8 cellular contexts compared by ENCODE assay signal in the genomic region with DNA sequence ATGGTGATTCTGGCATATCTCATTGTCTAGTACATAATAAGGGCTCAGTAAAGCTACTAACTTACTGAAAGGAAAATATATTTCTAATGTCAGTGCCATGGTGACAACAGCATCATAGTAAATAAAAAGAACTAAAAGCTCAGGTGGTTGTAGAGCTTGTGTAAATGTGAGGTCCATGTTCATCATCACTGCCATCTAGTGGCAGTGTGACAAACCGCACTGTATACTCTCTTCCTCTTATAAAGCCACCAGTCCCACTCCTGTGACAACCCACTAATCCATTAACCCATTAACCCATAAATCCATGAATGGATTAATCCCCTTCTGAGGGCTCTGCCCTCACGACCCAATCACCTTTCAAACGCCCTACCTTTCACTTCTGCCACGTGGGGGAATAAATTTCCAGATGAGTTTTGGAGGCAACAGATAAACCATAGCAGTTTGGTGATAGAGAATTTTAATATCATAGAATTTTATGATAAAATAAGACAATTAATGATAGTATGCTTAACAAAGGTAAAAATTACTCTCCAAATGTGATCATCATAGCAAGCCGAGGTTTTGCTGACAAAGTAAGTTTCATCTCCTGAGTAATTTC.
DNase-seq lines count a peak whose midpoint lies in the region; ATAC-seq, FAIRE-seq and TF ChIP-seq lines count a peak whose summit lies in the region.

No MANE protein-coding gene starts in this region.

- FAIRE-seq in HepG2 (lab: Jason Lieb, UNC), result peak; percentile 81

- peak; percentile 65 for TF ChIP-seq RAD21 in SK-N-SH (IDR thresholded peaks at IDR 0.05; ENCODE audit: low read length)
- 0 out of 2 replicates have a peak, but pooled peaks have one; percentile 13 for TF ChIP-seq RAD21 in HepG2 (CRISPR knock-in tag; IDR thresholded peaks at IDR 0.05)

- TF ChIP-seq EP300 in SK-N-SH (IDR thresholded peaks at IDR 0.05; ENCODE audit: borderline replicate concordance in 1 of 2, low read depth in 1 of 2, low read length in 1 of 2) (no peak), HepG2 (IDR thresholded peaks at IDR 0.05; ENCODE audit: low read depth in 2 of 2, low read length in 2 of 2) (no peak), HepG2 (CRISPR knock-in tag; IDR thresholded peaks at IDR 0.05; ENCODE audit: borderline replicate concordance) (no peak), suprapubic skin (IDR thresholded peaks at IDR 0.05) (no peak)

- under 1% methylated on average over 5 of the region's 5 CpGs for WGBS in SK-N-SH (ENCODE audit: low lambda C conversion rate)
- 0% methylated on average over 5 of the region's 5 CpGs for WGBS in HepG2 (ENCODE audit: low lambda C conversion rate)
- 13% methylated on average over 5 of the region's 5 CpGs for WGBS in suprapubic skin

- no peaks in the 10 kb centered on the region for H3F3A ChIP-seq in SK-N-SH (replicated peaks; ENCODE audit: insufficient read depth)

- H2AFZ ChIP-seq in SK-N-SH (ENCODE audit: low read depth) (no peak overlapping the region), HepG2 (ENCODE audit: low read length) (no peak overlapping the region)

- no peaks in the 10 kb centered on the region for H4K20me1 ChIP-seq in SK-N-SH (ENCODE audit: insufficient read depth)
- no peaks in the 10 kb centered on the region for H4K20me1 ChIP-seq in HepG2 (ENCODE audit: insufficient read depth, low read length)

- no peak for DNase-seq in AG04450 (ENCODE audit: low read depth, low spot score)
- DNase-seq in MG63, result peak; percentile 9
- peak; percentile 38 for DNase-seq in SK-N-SH
- DNase-seq in choroid plexus epithelial cell (ENCODE audit: low read depth), result peak; percentile 69
- DNase-seq in HepG2 (ENCODE audit: low spot score), result peak; percentile 53
- DNase-seq in suprapubic skin (ENCODE audit: low spot score in 2 of 2), result no peak

- H3K9me2 ChIP-seq in SK-N-SH, result no peaks in the 10 kb centered on the region

- no peak overlapping the region for H3K9ac ChIP-seq in SK-N-SH
- H3K9ac ChIP-seq in HepG2 (ENCODE audit: insufficient read depth, low read depth, low read length), result no peak overlapping the region

- peak; percentile 83 for TF ChIP-seq CTCF in AG04450 (IDR thresholded peaks at IDR 0.05; ENCODE audit: low read depth, low read length)
- peak; percentile 79 for TF ChIP-seq CTCF in GM12874 (IDR thresholded peaks at IDR 0.05; ENCODE audit: insufficient read depth, low read depth, low read length)
- peak; percentile 86 for TF ChIP-seq CTCF in SK-N-SH (IDR thresholded peaks at IDR 0.05)
- peak; percentile 81 for TF ChIP-seq CTCF in choroid plexus epithelial cell (conservative IDR thresholded peaks at IDR 0.05; ENCODE audit: low read depth, low read length)
- peak; percentile 74 for TF ChIP-seq CTCF in HepG2 (CRISPR knock-in tag; IDR thresholded peaks at IDR 0.05)
- TF ChIP-seq CTCF in suprapubic skin (IDR thresholded peaks at IDR 0.05), result peak; percentile 8 to 78

- CTCF ChIA-PET in AG04450 (lab: Charles Lee), result interaction anchor here (0.6 to 1.9 kb wide), 19 partner anchors 9 to 219 kb away, joined by 3 to 12 read pairs (median 3); no protein-coding TSS in a partner anchor
- CTCF ChIA-PET in SK-N-SH (lab: Yijun Ruan, JAX), result interaction anchor here (0.6 to 1.5 kb wide), 9 partner anchors 8 to 309 kb away, joined by 3 to 9 read pairs (median 3); no protein-coding TSS in a partner anchor
- CTCF ChIA-PET in HepG2 (lab: Yijun Ruan, JAX; ENCODE audit: low intra/inter-chr PET ratio, low total read pairs), result interaction anchor here (1.6 kb wide), 1 partner anchor 219 kb away, joined by 11 read pairs; no protein-coding TSS in a partner anchor

- H3K27ac ChIP-seq in AG04450 (ENCODE audit: low read depth, low read length) (no peak overlapping the region), SK-N-SH (ENCODE audit: low read depth in 2 of 2, low read length in 1 of 2) (no peak overlapping the region), HepG2 (ENCODE audit: extremely low read length, insufficient read depth, low read length) (no peak overlapping the region), suprapubic skin (no peak overlapping the region)

- H3K79me2 ChIP-seq in SK-N-SH (ENCODE audit: insufficient read depth) (no peaks in the 10 kb centered on the region), HepG2 (ENCODE audit: insufficient read depth, low read length) (no peaks in the 10 kb centered on the region)

- H3K36me3 ChIP-seq in MG63, result no peaks in the 10 kb centered on the region
- no peaks in the 10 kb centered on the region for H3K36me3 ChIP-seq in SK-N-SH (replicated peaks in 1 of 2; ENCODE audit: control insufficient read depth in 1 of 2, insufficient read depth in 2 of 2, low read length in 1 of 2)
- no peaks in the 10 kb centered on the region for H3K36me3 ChIP-seq in HepG2 (replicated peaks in 1 of 2; ENCODE audit: control insufficient read depth in 1 of 2, insufficient read depth in 2 of 2, low read length in 2 of 2)
- H3K36me3 ChIP-seq in suprapubic skin, result no peaks in the 10 kb centered on the region

- ATAC-seq in HG02571 (IDR thresholded peaks at IDR 0.05; ENCODE audit: unreplicated experiment) (peak; percentile 86), HepG2 (peak; percentile 93)

- H3K4me1 ChIP-seq in SK-N-SH (ENCODE audit: control insufficient read depth in 1 of 2, insufficient read depth in 2 of 2, low read depth in 1 of 2, low read length in 1 of 2) (no peaks in the 10 kb centered on the region), HepG2 (ENCODE audit: insufficient read depth, low read length) (no peaks in the 10 kb centered on the region), suprapubic skin (no peaks in the 10 kb centered on the region)

- no peak for TF ChIP-seq POLR2A in HepG2 (IDR thresholded peaks at IDR 0.05; ENCODE audit: insufficient read depth in 1 of 2, low read depth in 2 of 2, low read length in 2 of 2)
- no peak for TF ChIP-seq POLR2A in suprapubic skin (IDR thresholded peaks at IDR 0.05)

- H3K4me3 ChIP-seq in AG04450 (ENCODE audit: low read depth, low read length), result no peak overlapping the region
- no peak overlapping the region for H3K4me3 ChIP-seq in MG63
- peak overlapping the region in 1 of 2 experiments; percentile 14; a peak in 1 of 4 replicates for H3K4me3 ChIP-seq in SK-N-SH (ENCODE audit: low read depth in 2 of 2, low read length in 1 of 2)
- no peak overlapping the region for H3K4me3 ChIP-seq in choroid plexus epithelial cell (ENCODE audit: low read depth, low read length)
- no peak overlapping the region for H3K4me3 ChIP-seq in HepG2 (replicated peaks in 1 of 3; ENCODE audit: insufficient read depth in 1 of 3, low read depth in 2 of 3, low read length in 3 of 3)
- H3K4me3 ChIP-seq in suprapubic skin, result no peak overlapping the region

- H3K27me3 ChIP-seq in AG04450 (ENCODE audit: control insufficient read depth, insufficient read depth, low read length), result no peaks in the 10 kb centered on the region
- H3K27me3 ChIP-seq in MG63, result no peaks in the 10 kb centered on the region; the same call in 1 of the 2 replicates
- peaks cover 7% of the 10 kb centered on the region; the same call in 1 of the 2 replicates for H3K27me3 ChIP-seq in SK-N-SH (ENCODE audit: insufficient read depth)
- H3K27me3 ChIP-seq in HepG2 (ENCODE audit: control insufficient read depth in 1 of 2, insufficient read depth in 2 of 2, low read length in 2 of 2), result no peaks in the 10 kb centered on the region
- H3K27me3 ChIP-seq in suprapubic skin, result no peaks in the 10 kb centered on the region

- in situ Hi-C loops in HepG2 (cut with HindIII; ENCODE audit: extremely low pct_ligation_motif_present, low pct_unique_long_range_greater_than_20kb), result loop anchor here (10.0 kb wide), 1 partner anchor 216 kb away; no protein-coding TSS in a partner anchor

- POLR2A ChIA-PET in AG04450 (lab: Yijun Ruan, JAX), result no interaction called here
- POLR2A ChIA-PET in SK-N-SH (lab: Yijun Ruan, JAX), result no interaction called here
- POLR2A ChIA-PET in HepG2 (lab: Yijun Ruan, JAX), result no interaction called here

- intact Hi-C loops in HepG2 (cut with micrococcal nuclease; ENCODE audit: unreplicated experiment), result loop anchor here (1.0 kb wide), 1 partner anchor 219 kb away; no protein-coding TSS in a partner anchor

- H3K4me2 ChIP-seq in SK-N-SH (no peak overlapping the region), HepG2 (ENCODE audit: low read depth, low read length) (no peak overlapping the region)

- H3K9me3 ChIP-seq in AG04450 (ENCODE audit: control insufficient read depth, insufficient read depth, low read length) (no peaks in the 10 kb centered on the region), MG63 (peaks cover 3% of the 10 kb centered on the region; the same call in 1 of the 2 replicates), SK-N-SH (no peaks in the 10 kb centered on the region), HepG2 (ENCODE audit: low read length) (no peaks in the 10 kb centered on the region), suprapubic skin (no peaks in the 10 kb centered on the region)

- BruUV-seq in HepG2 (replicated peaks; lab: Mats Ljungman, UMichigan), result no TSS peak

TF ChIP-seq in SK-N-SH, 30 proteins besides CTCF, POLR2A, EP300 and RAD21:
- TF ChIP-seq SMC3 (IDR thresholded peaks at IDR 0.05; ENCODE audit: low read depth, low read length), result peak; percentile 45
- TF ChIP-seq EZH2phosphoT487 (IDR thresholded peaks at IDR 0.05; ENCODE audit: borderline replicate concordance, low read depth), result no peak
- no peak for TF ChIP-seq TAF1 (IDR thresholded peaks at IDR 0.05; ENCODE audit: borderline replicate concordance, low read depth, low read length)

TF ChIP-seq in HepG2, 621 proteins besides CTCF, POLR2A, EP300 and RAD21:
- TF ChIP-seq MAFK (conservative IDR thresholded peaks at IDR 0.05 in 1 of 2, IDR thresholded peaks at IDR 0.05 in 1 of 2; ENCODE audit: low read length in 2 of 2) (0 out of 4 replicates have a peak, but pooled peaks of 1 of the 2 experiments have one; percentile 9), STAG1 (CRISPR knock-in tag; IDR thresholded peaks at IDR 0.05) (peak; percentile 62), SAFB2 (CRISPR knock-in tag; IDR thresholded peaks at IDR 0.05; ENCODE audit: borderline replicate concordance, low read depth) (no peak), FOXA3 (CRISPR knock-in tag; IDR thresholded peaks at IDR 0.05) (peak; percentile 15; the same call in 1 of the 2 replicates), SMC3 (IDR thresholded peaks at IDR 0.05; ENCODE audit: low read length) (peak; percentile 75), FOXA1 (IDR thresholded peaks at IDR 0.05) (no peak), FOXA1 (CRISPR knock-in tag; IDR thresholded peaks at IDR 0.05) (0 out of 2 replicates have a peak, but pooled peaks have one; percentile 9)
- TF ChIP-seq, protein P1, sequence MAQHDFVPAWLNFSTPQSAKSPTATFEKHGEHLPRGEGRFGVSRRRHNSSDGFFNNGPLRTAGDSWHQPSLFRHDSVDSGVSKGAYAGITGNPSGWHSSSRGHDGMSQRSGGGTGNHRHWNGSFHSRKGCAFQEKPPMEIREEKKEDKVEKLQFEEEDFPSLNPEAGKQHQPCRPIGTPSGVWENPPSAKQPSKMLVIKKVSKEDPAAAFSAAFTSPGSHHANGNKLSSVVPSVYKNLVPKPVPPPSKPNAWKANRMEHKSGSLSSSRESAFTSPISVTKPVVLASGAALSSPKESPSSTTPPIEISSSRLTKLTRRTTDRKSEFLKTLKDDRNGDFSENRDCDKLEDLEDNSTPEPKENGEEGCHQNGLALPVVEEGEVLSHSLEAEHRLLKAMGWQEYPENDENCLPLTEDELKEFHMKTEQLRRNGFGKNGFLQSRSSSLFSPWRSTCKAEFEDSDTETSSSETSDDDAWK (CRISPR knock-in tag; IDR thresholded peaks at IDR 0.05), result no peak

Comparison
In these comparisons a context has a peak if more than half of its experiments do, and no peak if none do; other contexts are left out.
1. DNase-seq: peak in MG63 (single experiment), SK-N-SH (single experiment), choroid plexus epithelial cell (single experiment) and HepG2 (single experiment); none in AG04450 (single experiment) and suprapubic skin (0 of 2).
2. Peak in every context shown above with its lines, with median percentiles within 50 percentile points of each other: CTCF ChIP-seq.